In genomic region chr7:43628431-43628830, GRCh38 we compare ENCODE assay signal across 1 cellular context.
TF ChIP-seq lines count a peak whose summit lies in the region.

No MANE protein-coding gene starts in this region.

TF ChIP-seq in IMR-90, 13 proteins besides CTCF, POLR2A, EP300 and RAD21:
- TF ChIP-seq SMC3 (IDR thresholded peaks at IDR 0.05; ENCODE audit: low read depth, low read length), result 0 out of 2 replicates have a peak, but pooled peaks have one; percentile 2
- no peak for TF ChIP-seq CHD1 (IDR thresholded peaks at IDR 0.05; ENCODE audit: low read depth, low read length)
TF ChIP-seq in IMR-90: peak in this region for 1.
